ENCODE assay signal across 28 cellular contexts in genomic region chr16:83273504-83274173, GRCh38.
"Had no signal": no experiment of that assay in that cellular context is flagged by ENCODE, and none has a peak within 500 bp of the region (broad histone marks: within the 10 kb centered on the region; RNA-seq: fewer than 3 reads in every experiment).

No MANE protein-coding gene starts in this region.

- DNase-seq: stimulated activated CD4-positive, alpha-beta T cell treated with anti-CD3 and anti-CD28 coated beads, Interleukin-2, amount 100 ng/mL, for 48 hours; stimulated activated CD4-positive, alpha-beta T cell treated with anti-CD3 and anti-CD28 coated beads, Interleukin-4, amount 100 ng/mL, for 1 hour; stimulated activated CD4-positive, alpha-beta T cell treated with anti-CD3 and anti-CD28 coated beads, Interleukin-4, amount 100 ng/mL, for 24 hours; stimulated activated CD4-positive, alpha-beta T cell treated with anti-CD3 and anti-CD28 coated beads, Interleukin-4, amount 100 ng/mL, for 4 hours; stimulated activated CD8-positive, alpha-beta memory T cell treated with anti-CD3 and anti-CD28 coated beads, Interleukin-4, amount 100 ng/mL, for 48 hours; stimulated activated naive B cell treated with anti-CD40 and anti-IgM and Interleukin-4, amounts not matched to agents 10 μg/mL and 1 μg/mL and 100 μg/mL, for 72 hours; stimulated activated naive CD4-positive, alpha-beta T cell; stimulated activated naive CD4-positive, alpha-beta T cell treated with Interleukin-2 at 50 U/mL for 16 hours; stimulated activated naive CD8-positive, alpha-beta T cell treated with anti-CD3 and anti-CD28 coated beads, Interleukin-15, amount 100 ng/mL, for 72 hours; stimulated activated naive CD8-positive, alpha-beta T cell treated with anti-CD3 and anti-CD28 coated beads, Interleukin-15, Interleukin-2, amounts not matched to agents 100 U/mL and 50 U/mL, for 24 hours; stomach; testis; thyroid gland; tibial artery; transverse colon; trophoblast cell; upper lobe of left lung; upper lobe of right lung; uterus had no signal

- H3K4me3 Mint-ChIP-seq: stimulated activated effector memory CD8-positive, alpha-beta T cell treated with anti-CD3 and anti-CD28 coated beads, Interleukin-12 subunit alpha, Interleukin-12 subunit beta, amount 100 ng/mL, for 72 hours; stimulated activated memory B cell treated with anti-CD40 and anti-IgM and Interleukin-4, amounts not matched to agents 10 μg/mL and 1 μg/mL and 100 μg/mL, for 72 hours; stimulated activated naive B cell treated with anti-CD40 and anti-IgM and Interleukin-4, amounts not matched to agents 10 μg/mL and 1 μg/mL and 100 μg/mL, for 72 hours; stimulated activated naive CD8-positive, alpha-beta T cell treated with anti-CD3 and anti-CD28 coated beads, Interleukin-15, amount 100 ng/mL, for 72 hours; stimulated activated naive CD8-positive, alpha-beta T cell treated with anti-CD3 and anti-CD28 coated beads, Interleukin-15, Interleukin-2, amounts not matched to agents 100 ng/mL and 50 ng/mL, for 24 hours; type B pancreatic cell had no signal

- H3K27me3 ChIP-seq: stomach, suprapubic skin, testis, thyroid gland, tibial artery, tibial nerve, transverse colon, upper lobe of left lung, upper lobe of right lung, uterus, vagina had no signal

- H3K36me3 Mint-ChIP-seq: stimulated activated effector memory CD8-positive, alpha-beta T cell treated with anti-CD3 and anti-CD28 coated beads, Interleukin-12 subunit alpha, Interleukin-12 subunit beta, amount 100 ng/mL, for 72 hours; stimulated activated memory B cell treated with anti-CD40 and anti-IgM and Interleukin-4, amounts not matched to agents 10 μg/mL and 1 μg/mL and 100 μg/mL, for 72 hours; stimulated activated naive B cell treated with anti-CD40 and anti-IgM and Interleukin-4, amounts not matched to agents 10 μg/mL and 1 μg/mL and 100 μg/mL, for 72 hours; type B pancreatic cell had no signal

- H3K4me3 ChIP-seq: stomach, suprapubic skin, testis, thoracic aorta, thyroid gland, tibial artery, tibial nerve, transverse colon, upper lobe of left lung, upper lobe of right lung, uterus, vagina had no signal

- H3K9me3 ChIP-seq: stomach, suprapubic skin, testis, thoracic aorta, thyroid gland, tibial artery, tibial nerve, transverse colon, upper lobe of left lung, upper lobe of right lung, uterus, vagina had no signal

- H3K27ac Mint-ChIP-seq: stimulated activated effector memory CD8-positive, alpha-beta T cell treated with anti-CD3 and anti-CD28 coated beads, Interleukin-12 subunit alpha, Interleukin-12 subunit beta, amount 100 ng/mL, for 72 hours; stimulated activated memory B cell treated with anti-CD40 and anti-IgM and Interleukin-4, amounts not matched to agents 10 μg/mL and 1 μg/mL and 100 μg/mL, for 72 hours; stimulated activated naive B cell treated with anti-CD40 and anti-IgM and Interleukin-4, amounts not matched to agents 10 μg/mL and 1 μg/mL and 100 μg/mL, for 72 hours; stimulated activated naive CD8-positive, alpha-beta T cell treated with anti-CD3 and anti-CD28 coated beads, Interleukin-15, amount 100 ng/mL, for 72 hours; stimulated activated naive CD8-positive, alpha-beta T cell treated with anti-CD3 and anti-CD28 coated beads, Interleukin-15, Interleukin-2, amounts not matched to agents 100 ng/mL and 50 ng/mL, for 24 hours; type B pancreatic cell had no signal

- H3K36me3 ChIP-seq: stomach, suprapubic skin, thoracic aorta, thyroid gland, tibial artery, tibial nerve, transverse colon, upper lobe of left lung, upper lobe of right lung, uterus, vagina had no signal

- H3K4me1 ChIP-seq: stomach, suprapubic skin, testis, thyroid gland, tibial artery, transverse colon, upper lobe of left lung, upper lobe of right lung, uterus, vagina had no signal

- H3K9me3 Mint-ChIP-seq: stimulated activated effector memory CD8-positive, alpha-beta T cell treated with anti-CD3 and anti-CD28 coated beads, Interleukin-12 subunit alpha, Interleukin-12 subunit beta, amount 100 ng/mL, for 72 hours; stimulated activated memory B cell treated with anti-CD40 and anti-IgM and Interleukin-4, amounts not matched to agents 10 μg/mL and 1 μg/mL and 100 μg/mL, for 72 hours; stimulated activated naive B cell treated with anti-CD40 and anti-IgM and Interleukin-4, amounts not matched to agents 10 μg/mL and 1 μg/mL and 100 μg/mL, for 72 hours; stimulated activated naive CD8-positive, alpha-beta T cell treated with anti-CD3 and anti-CD28 coated beads, Interleukin-15, Interleukin-2, amounts not matched to agents 100 ng/mL and 50 ng/mL, for 24 hours; type B pancreatic cell had no signal

- H3K27ac ChIP-seq: stomach, suprapubic skin, testis, thoracic aorta, thyroid gland, tibial artery, tibial nerve, transverse colon, upper lobe of left lung, upper lobe of right lung, uterus, vagina had no signal

- H3K4me1 Mint-ChIP-seq: stimulated activated effector memory CD8-positive, alpha-beta T cell treated with anti-CD3 and anti-CD28 coated beads, Interleukin-12 subunit alpha, Interleukin-12 subunit beta, amount 100 ng/mL, for 72 hours; stimulated activated memory B cell treated with anti-CD40 and anti-IgM and Interleukin-4, amounts not matched to agents 10 μg/mL and 1 μg/mL and 100 μg/mL, for 72 hours; stimulated activated naive B cell treated with anti-CD40 and anti-IgM and Interleukin-4, amounts not matched to agents 10 μg/mL and 1 μg/mL and 100 μg/mL, for 72 hours; stimulated activated naive CD8-positive, alpha-beta T cell treated with anti-CD3 and anti-CD28 coated beads, Interleukin-15, amount 100 ng/mL, for 72 hours had no signal

- ATAC-seq: stimulated activated effector memory CD8-positive, alpha-beta T cell treated with anti-CD3 and anti-CD28 coated beads, Interleukin-12 subunit alpha, Interleukin-12 subunit beta, amount 100 ng/mL, for 72 hours; stimulated activated memory B cell treated with anti-CD40 and anti-IgM and Interleukin-4, amounts not matched to agents 10 μg/mL and 1 μg/mL and 100 μg/mL, for 72 hours; stimulated activated naive B cell treated with anti-CD40 and anti-IgM and Interleukin-4, amounts not matched to agents 10 μg/mL and 1 μg/mL and 100 μg/mL, for 72 hours; stimulated activated naive CD8-positive, alpha-beta T cell treated with anti-CD3 and anti-CD28 coated beads, Interleukin-15, amount 100 ng/mL, for 72 hours; stimulated activated naive CD8-positive, alpha-beta T cell treated with anti-CD3 and anti-CD28 coated beads, Interleukin-15, Interleukin-2, amounts not matched to agents 100 U/mL and 50 U/mL, for 24 hours; upper lobe of right lung had no signal

- FAIRE-seq: urothelium cell line had no signal
